Comparison of ENCODE assay signal across 17 cellular contexts in the genomic region with DNA sequence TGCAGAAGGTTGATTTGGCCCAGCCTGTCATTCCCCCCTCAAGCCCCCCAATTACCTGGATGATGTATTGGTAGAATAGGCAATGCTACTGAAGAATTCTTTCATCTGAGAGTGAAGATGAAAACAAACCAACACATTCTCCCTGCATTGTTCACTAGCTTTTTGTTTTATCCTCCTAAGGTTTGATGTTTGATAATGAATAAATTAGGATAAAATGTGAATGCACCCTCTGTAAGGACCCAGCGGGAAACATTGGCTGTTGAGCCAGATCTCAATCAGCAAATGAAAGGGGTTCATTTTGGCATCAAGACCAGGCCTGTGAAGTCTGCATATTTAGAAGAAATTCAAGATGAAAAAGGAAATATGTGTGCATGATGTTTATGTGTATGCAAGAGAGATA.
A peak's percentile ranks its signal among the peaks of the same experiment; 100 is the strongest.
DNase-seq lines count a peak whose midpoint lies in the region; ATAC-seq, FAIRE-seq and TF ChIP-seq lines count a peak whose summit lies in the region.
"Had no signal": no experiment of that assay in that cellular context is flagged by ENCODE, and none has a peak within 500 bp of the region (broad histone marks: within the 10 kb centered on the region; RNA-seq: fewer than 3 reads in every experiment).

No MANE protein-coding gene starts in this region.

- no peaks in the 10 kb centered on the region for H3K9me3 ChIP-seq in HUES48 (ENCODE audit: control insufficient read depth, insufficient read depth, low read length)
- peaks cover 0 to 5% of the 10 kb centered on the region in 2 experiments; a peak in 1 of 4 replicates for H3K9me3 ChIP-seq in H1 (ENCODE audit: insufficient read depth in 2 of 2, low read depth in 1 of 2, low read length in 1 of 2)

- H3K4me3 Mint-ChIP-seq in stimulated activated naive CD8-positive, alpha-beta T cell treated with anti-CD3 and anti-CD28 coated beads, Interleukin-15, amount 100 ng/mL, for 72 hours, result no peak overlapping the region
- H3K4me3 Mint-ChIP-seq in effector memory CD8-positive, alpha-beta T cell, result no peak overlapping the region
- no peak overlapping the region for H3K4me3 Mint-ChIP-seq in activated CD8-positive, alpha-beta memory T cell treated with anti-CD3 and anti-CD28 coated beads, Interleukin-2, amount 10 ng/mL, durations not matched to agents 7 days and 5 days
- H3K4me3 Mint-ChIP-seq: B cell; CD4-positive, alpha-beta T cell; IgD-negative memory B cell had no signal

- H3K4ac ChIP-seq in H1 (replicated peaks; ENCODE audit: insufficient read length, low read depth, low read length), result no peak overlapping the region

- no peak for ATAC-seq in stimulated activated naive CD8-positive, alpha-beta T cell treated with anti-CD3 and anti-CD28 coated beads, Interleukin-15, amount 100 ng/mL, for 72 hours
- no peak for ATAC-seq in effector memory CD8-positive, alpha-beta T cell (replicated peaks)
- no peak for ATAC-seq in activated CD8-positive, alpha-beta memory T cell treated with anti-CD3 and anti-CD28 coated beads, Interleukin-2, amount 10 ng/mL, durations not matched to agents 7 days and 5 days
- ATAC-seq: HCT116 had no signal

- no peak overlapping the region for H2BK120ac ChIP-seq in H1 (replicated peaks; ENCODE audit: low read depth, low read length)

- H2AFZ ChIP-seq in H1 (ENCODE audit: low read length), result no peak overlapping the region
- H2AFZ ChIP-seq: GM23248 had no signal

- FAIRE-seq in H1 (lab: Jason Lieb, UNC), result peak; percentile 48
- FAIRE-seq: A204.1 had no signal

- CTCF ChIA-PET in H1 (lab: Charles Lee; ENCODE audit: partially characterized antibody), result no interaction called here
- CTCF ChIA-PET in activated CD8-positive, alpha-beta memory T cell treated with anti-CD3 and anti-CD28 coated beads, Interleukin-2, amount 10 ng/mL, durations not matched to agents 7 days and 5 days (lab: Charles Lee), result no interaction called here

- H3K27ac ChIP-seq in HUES48 (ENCODE audit: low read depth, low read length) (peak overlapping the region; percentile 87), H1 (ENCODE audit: low read depth, low read length) (no peak overlapping the region)
- H3K27ac ChIP-seq: GM23248, HL-60 had no signal

- no peak for TF ChIP-seq RAD21 in H1 (IDR thresholded peaks at IDR 0.05 in 1 of 2, conservative IDR thresholded peaks at IDR 0.05 in 1 of 2; ENCODE audit: low read depth in 2 of 2, low read length in 2 of 2)

- H3K36me3 ChIP-seq in HUES48 (ENCODE audit: control insufficient read depth, insufficient read depth, low read length) (no peaks in the 10 kb centered on the region), H1 (ENCODE audit: control insufficient read depth in 2 of 4, insufficient read depth in 4 of 4, low read length in 3 of 4) (no peaks in the 10 kb centered on the region)

- H3K4me1 Mint-ChIP-seq in stimulated activated naive CD8-positive, alpha-beta T cell treated with anti-CD3 and anti-CD28 coated beads, Interleukin-15, amount 100 ng/mL, for 72 hours, result no peaks in the 10 kb centered on the region
- H3K4me1 Mint-ChIP-seq in effector memory CD8-positive, alpha-beta T cell (ENCODE audit: low read depth in 2 of 2), result no peaks in the 10 kb centered on the region
- H3K4me1 Mint-ChIP-seq in activated CD8-positive, alpha-beta memory T cell treated with anti-CD3 and anti-CD28 coated beads, Interleukin-2, amount 10 ng/mL, durations not matched to agents 7 days and 5 days, result no peaks in the 10 kb centered on the region
- H3K4me1 Mint-ChIP-seq: B cell, IgD-negative memory B cell had no signal

- no peak overlapping the region for H2BK12ac ChIP-seq in H1 (ENCODE audit: low read depth, low read length)

- no peak overlapping the region for H2BK20ac ChIP-seq in H1 (ENCODE audit: low read length)

- H3K23me2 ChIP-seq in H1 (ENCODE audit: low read depth, low read length), result no peaks in the 10 kb centered on the region

- H3K4me2 ChIP-seq in H1 (ENCODE audit: insufficient read depth in 1 of 2, low read depth in 2 of 2, low read length in 2 of 2), result peak overlapping the region; percentile 0 to 45; a peak in 1 of 4 replicates

- no peak overlapping the region for H3K23ac ChIP-seq in H1 (ENCODE audit: insufficient read length)

- POLR2A ChIA-PET in H1 (lab: Charles Lee; ENCODE audit: partially characterized antibody), result interaction anchor here (1.4 to 3.9 kb wide), 3 partner anchors 13 to 62 kb away, joined by 3 to 29 read pairs (median 9); a partner anchor contains a TSS

- no peak overlapping the region; the same call in 1 of the 2 replicates for H3K4me3 ChIP-seq in HUES48 (ENCODE audit: low read depth, low read length)
- peak overlapping the region in 1 of 4 experiments; percentile 23; a peak in 1 of 8 replicates for H3K4me3 ChIP-seq in H1 (ENCODE audit: extremely low read depth in 1 of 4, insufficient read depth in 2 of 4, low read depth in 3 of 4, low read length in 4 of 4)
- H3K4me3 ChIP-seq: GM23248 had no signal

- H3K27me3 Mint-ChIP-seq in stimulated activated naive CD8-positive, alpha-beta T cell treated with anti-CD3 and anti-CD28 coated beads, Interleukin-15, amount 100 ng/mL, for 72 hours, result no peaks in the 10 kb centered on the region
- no peaks in the 10 kb centered on the region for H3K27me3 Mint-ChIP-seq in effector memory CD8-positive, alpha-beta T cell
- no peaks in the 10 kb centered on the region for H3K27me3 Mint-ChIP-seq in activated CD8-positive, alpha-beta memory T cell treated with anti-CD3 and anti-CD28 coated beads, Interleukin-2, amount 10 ng/mL, durations not matched to agents 7 days and 5 days
- H3K27me3 Mint-ChIP-seq: B cell; CD4-positive, alpha-beta T cell; IgD-negative memory B cell had no signal

- H3K18ac ChIP-seq in H1 (ENCODE audit: extremely low read depth, low read length), result no peak overlapping the region

- no peak overlapping the region for H3K56ac ChIP-seq in H1 (replicated peaks; ENCODE audit: insufficient read length, low read depth, low read length)

- no peaks in the 10 kb centered on the region for H3K79me2 ChIP-seq in H1 (ENCODE audit: control insufficient read depth in 1 of 2, insufficient read depth in 2 of 2, low read length in 2 of 2)

- peaks cover 19 to 20% of the 10 kb centered on the region in 2 donors for H3K9me3 Mint-ChIP-seq in stimulated activated naive CD8-positive, alpha-beta T cell treated with anti-CD3 and anti-CD28 coated beads, Interleukin-15, amount 100 ng/mL, for 72 hours
- H3K9me3 Mint-ChIP-seq in effector memory CD8-positive, alpha-beta T cell, result peaks cover 9 to 16% of the 10 kb centered on the region in 2 donors
- H3K9me3 Mint-ChIP-seq in activated CD8-positive, alpha-beta memory T cell treated with anti-CD3 and anti-CD28 coated beads, Interleukin-2, amount 10 ng/mL, durations not matched to agents 7 days and 5 days (ENCODE audit: low read depth), result no peaks in the 10 kb centered on the region

- TF ChIP-seq CTCF in H1 (IDR thresholded peaks at IDR 0.05; ENCODE audit: control extremely low read depth in 1 of 3, insufficient read depth in 1 of 3, low read depth in 1 of 3, low read length in 3 of 3), result no peak

- no peaks in the 10 kb centered on the region for H3K27me3 ChIP-seq in HUES48 (ENCODE audit: control insufficient read depth, insufficient read depth, low read length)
- no peaks in the 10 kb centered on the region for H3K27me3 ChIP-seq in H1 (replicated peaks in 1 of 4; ENCODE audit: control insufficient read depth in 3 of 4, extremely low read depth in 1 of 4, insufficient read depth in 3 of 4, low read length in 3 of 4)

- H3K4me1 ChIP-seq in HUES48 (ENCODE audit: control insufficient read depth, insufficient read depth, low read length) (peaks cover 51% of the 10 kb centered on the region), H1 (replicated peaks in 1 of 4; ENCODE audit: control insufficient read depth in 3 of 4, insufficient read depth in 4 of 4, low read length in 3 of 4) (peaks cover 3 to 24% (median 14%) of the 10 kb centered on the region in 4 experiments; a peak in 6 of 7 replicates)

- no peak overlapping the region for H3K9ac ChIP-seq in HUES48 (ENCODE audit: low read depth, low read length)
- no peak overlapping the region for H3K9ac ChIP-seq in H1 (replicated peaks in 1 of 4; ENCODE audit: extremely low read depth in 1 of 4, low read depth in 3 of 4, low read length in 3 of 4)
- H3K9ac ChIP-seq: GM23248 had no signal

- H2BK15ac ChIP-seq in H1 (ENCODE audit: low read length), result no peak overlapping the region

- no peaks in the 10 kb centered on the region for H3K79me1 ChIP-seq in H1 (ENCODE audit: low read depth, low read length)

- H2BK5ac ChIP-seq in H1 (ENCODE audit: low read depth, low read length), result no peak overlapping the region

- no peak overlapping the region for H3K14ac ChIP-seq in H1 (ENCODE audit: insufficient read length)

- H2AK5ac ChIP-seq in H1 (ENCODE audit: low read depth, low read length), result no peak overlapping the region

- H4K20me1 ChIP-seq in H1 (replicated peaks in 1 of 2; ENCODE audit: control insufficient read depth in 1 of 2, insufficient read depth in 2 of 2, low read length in 2 of 2), result no peaks in the 10 kb centered on the region

- H3K36me3 Mint-ChIP-seq in effector memory CD8-positive, alpha-beta T cell (ENCODE audit: insufficient read depth), result peaks cover 3% of the 10 kb centered on the region
- H3K36me3 Mint-ChIP-seq in activated CD8-positive, alpha-beta memory T cell treated with anti-CD3 and anti-CD28 coated beads, Interleukin-2, amount 10 ng/mL, durations not matched to agents 7 days and 5 days, result no peaks in the 10 kb centered on the region
- H3K36me3 Mint-ChIP-seq: IgD-negative memory B cell had no signal

- H4K91ac ChIP-seq in H1 (replicated peaks; ENCODE audit: insufficient read length, low read length), result no peak overlapping the region

- no peak for DNase-seq in H1 (ENCODE audit: low read depth in 1 of 2, low spot score in 2 of 2)
- DNase-seq in iPS-NIHi11 (ENCODE audit: low spot score), result peak; percentile 29
- no peak for DNase-seq in stimulated activated naive CD8-positive, alpha-beta T cell treated with anti-CD3 and anti-CD28 coated beads, Interleukin-15, amount 100 ng/mL, for 72 hours
- no peak for DNase-seq in globus pallidus (ENCODE audit: low spot score)
- DNase-seq in effector memory CD8-positive, alpha-beta T cell, result no peak
- no peak for DNase-seq in activated CD8-positive, alpha-beta memory T cell treated with anti-CD3 and anti-CD28 coated beads, Interleukin-2, amount 10 ng/mL, durations not matched to agents 7 days and 5 days
- DNase-seq: C1 segment of cervical spinal cord; Calu3; CD4-positive, alpha-beta T cell; DMS 273 treated with DMSO at 0.1 percent for 48 hours; GM23248 had no signal

- H4K8ac ChIP-seq in H1 (ENCODE audit: extremely low read depth, insufficient read depth, low read length), result no peak overlapping the region

- H3K27ac Mint-ChIP-seq in stimulated activated naive CD8-positive, alpha-beta T cell treated with anti-CD3 and anti-CD28 coated beads, Interleukin-15, amount 100 ng/mL, for 72 hours, result no peak overlapping the region
- no peak overlapping the region for H3K27ac Mint-ChIP-seq in effector memory CD8-positive, alpha-beta T cell
- H3K27ac Mint-ChIP-seq in activated CD8-positive, alpha-beta memory T cell treated with anti-CD3 and anti-CD28 coated beads, Interleukin-2, amount 10 ng/mL, durations not matched to agents 7 days and 5 days, result no peak overlapping the region
- H3K27ac Mint-ChIP-seq: B cell; CD4-positive, alpha-beta T cell; IgD-negative memory B cell had no signal

- no peak overlapping the region for H4K5ac ChIP-seq in H1 (ENCODE audit: insufficient read length, low read depth, low read length)

- TF ChIP-seq EP300 in H1 (IDR thresholded peaks at IDR 0.05; ENCODE audit: borderline replicate concordance in 1 of 2, low read depth in 2 of 2, low read length in 2 of 2), result no peak

- WGBS in H1 (ENCODE audit: extremely low coverage in 1 of 2, insufficient coverage in 1 of 2, insufficient read length in 1 of 2, insufficient replicate concordance in 2 of 2, low coverage in 1 of 2, low lambda C conversion rate in 2 of 2, missing lambda C conversion rate in 1 of 2), 2 experiments, result 0% methylated on average over 1 of the region's 1 CpG; no CpG with 5 or more reads in 1 of the 2 experiments

- no peak for TF ChIP-seq POLR2A in H1 (IDR thresholded peaks at IDR 0.05; ENCODE audit: control extremely low read depth in 1 of 2, low read depth in 2 of 2, low read length in 2 of 2)
